9 cellular contexts compared by ENCODE assay signal in the genomic region with DNA sequence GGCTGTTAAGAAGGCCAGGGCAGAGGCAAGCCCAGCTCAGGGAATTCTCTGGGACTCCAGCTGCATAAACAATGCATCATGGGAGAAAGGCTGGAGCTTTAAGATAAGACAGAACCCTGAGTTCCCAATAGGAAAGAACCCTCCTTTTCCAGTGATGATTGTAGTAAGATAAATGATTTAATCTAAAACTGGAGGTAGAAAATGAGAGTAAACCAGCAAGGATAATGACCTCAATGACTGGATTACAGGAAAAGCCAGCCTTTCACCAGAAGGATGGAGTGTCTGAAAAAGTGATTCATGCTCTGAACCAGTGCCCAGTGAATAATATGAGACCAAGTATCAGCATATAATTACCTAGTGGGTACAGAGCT. TPM values are rescaled to one million over a fixed set of nuclear protein-coding genes. Genes with fewer than 3 reads are reported as not detected.
A peak's percentile ranks its signal among the peaks of the same experiment; 100 is the strongest.
DNase-seq lines count a peak whose midpoint lies in the region; ATAC-seq and TF ChIP-seq lines count a peak whose summit lies in the region.
"Had no signal": no experiment of that assay in that cellular context is flagged by ENCODE, and none has a peak within 500 bp of the region (broad histone marks: within the 10 kb centered on the region; RNA-seq: fewer than 3 reads in every experiment).

No MANE protein-coding gene starts in this region.

- peak overlapping the region in 2 of 3 donors; percentile 17 to 20 for H3K27ac Mint-ChIP-seq in CD4-positive, CD25-positive, alpha-beta regulatory T cell

- TF ChIP-seq CTCF in RWPE1 (conservative IDR thresholded peaks at IDR 0.05; ENCODE audit: low read depth) (no peak), fibroblast of lung (conservative IDR thresholded peaks at IDR 0.05 in 1 of 2, IDR thresholded peaks at IDR 0.05 in 1 of 2; ENCODE audit: low read depth in 1 of 2, low read length in 2 of 2) (no peak), omental fat pad (IDR thresholded peaks at IDR 0.05) (no peak)

- H3K27me3 Mint-ChIP-seq in CD4-positive, CD25-positive, alpha-beta regulatory T cell, result no peaks in the 10 kb centered on the region

- H4K20me1 ChIP-seq in fibroblast of lung (ENCODE audit: control insufficient read depth, extremely low read depth, insufficient read depth, low read length), result no peaks in the 10 kb centered on the region

- H3K4me1 Mint-ChIP-seq in CD4-positive, CD25-positive, alpha-beta regulatory T cell, result peaks cover 22 to 39% (median 28%) of the 10 kb centered on the region in 4 donors

- H3K4me2 ChIP-seq in fibroblast of lung (ENCODE audit: extremely low read depth, insufficient read depth, low read length), result peak overlapping the region; percentile 30

- no peaks in the 10 kb centered on the region for H3K9me3 ChIP-seq in CD4-positive, CD25-positive, alpha-beta regulatory T cell (ENCODE audit: control insufficient read depth in 2 of 2, low read length in 2 of 2)
- H3K9me3 ChIP-seq in fibroblast of lung (ENCODE audit: control insufficient read depth, insufficient read depth, low read depth, low read length), result no peaks in the 10 kb centered on the region

- H3K27me3 ChIP-seq in CD4-positive, CD25-positive, alpha-beta regulatory T cell (ENCODE audit: control insufficient read depth, insufficient read depth, low read length), result no peaks in the 10 kb centered on the region
- H3K27me3 ChIP-seq in fibroblast of lung (ENCODE audit: control insufficient read depth, insufficient read depth, low read length), result no peaks in the 10 kb centered on the region

- POLR2A ChIA-PET in RWPE1 (lab: Yijun Ruan, JAX; ENCODE audit: low non-redundant PET), result no interaction called here

- no peaks in the 10 kb centered on the region for H3K79me2 ChIP-seq in fibroblast of lung (ENCODE audit: control insufficient read depth, insufficient read depth, low read length)

- no peak for ATAC-seq in CD4-positive, CD25-positive, alpha-beta regulatory T cell (ENCODE audit: low read depth in 2 of 2)
- ATAC-seq in omental fat pad (ENCODE audit: low FRiP score) (peak; percentile 93), GM19324 (IDR thresholded peaks at IDR 0.05; ENCODE audit: low FRiP score, unreplicated experiment) (no peak), HG03280 (IDR thresholded peaks at IDR 0.05; ENCODE audit: unreplicated experiment) (no peak)

- DNase-seq in CD4-positive, CD25-positive, alpha-beta regulatory T cell, result no peak
- peak; percentile 32 for DNase-seq in RWPE1 (ENCODE audit: low spot score)
- peak; percentile 68 to 94 for DNase-seq in fibroblast of lung (ENCODE audit: low read depth in 2 of 2)
- no peak for DNase-seq in omental fat pad (ENCODE audit: low spot score)
- DNase-seq in LoVo (ENCODE audit: low spot score), result no peak
- DNase-seq in T-helper 9 cell, result no peak
- DNase-seq: NCI-H2029 treated with DMSO at 0.1 percent for 48 hours had no signal

- H3K4me3 ChIP-seq in CD4-positive, CD25-positive, alpha-beta regulatory T cell (ENCODE audit: low read depth, low read length), result no peak overlapping the region
- no peak overlapping the region for H3K4me3 ChIP-seq in fibroblast of lung (replicated peaks in 1 of 4; ENCODE audit: control extremely low read depth in 1 of 4, insufficient read depth in 1 of 4, low read depth in 3 of 4, low read length in 4 of 4)

- H3K9me3 Mint-ChIP-seq in CD4-positive, CD25-positive, alpha-beta regulatory T cell, result peaks cover 0 to 2% (median 0%) of the 10 kb centered on the region in 7 donors

- H3K36me3 Mint-ChIP-seq in CD4-positive, CD25-positive, alpha-beta regulatory T cell, result peaks cover 47% of the 10 kb centered on the region

- H3K4me1 ChIP-seq in CD4-positive, CD25-positive, alpha-beta regulatory T cell (ENCODE audit: control insufficient read depth, insufficient read depth, low read length, poor library complexity, severe bottlenecking), result peaks cover 9% of the 10 kb centered on the region
- peaks cover 25% of the 10 kb centered on the region for H3K4me1 ChIP-seq in fibroblast of lung (ENCODE audit: control insufficient read depth, extremely low read depth, insufficient read depth, low read length)

- H2AFZ ChIP-seq in fibroblast of lung (ENCODE audit: low read length), result no peak overlapping the region

- H3K4me3 Mint-ChIP-seq in CD4-positive, CD25-positive, alpha-beta regulatory T cell, result no peak overlapping the region

- peaks cover 7% of the 10 kb centered on the region for H3K36me3 ChIP-seq in CD4-positive, CD25-positive, alpha-beta regulatory T cell (ENCODE audit: control insufficient read depth, insufficient read depth, low read length)
- no peaks in the 10 kb centered on the region for H3K36me3 ChIP-seq in fibroblast of lung (ENCODE audit: control insufficient read depth, insufficient read depth, low read length)

- no peak overlapping the region for H3K9ac ChIP-seq in fibroblast of lung (ENCODE audit: insufficient read depth, low read length)

- CTCF ChIA-PET in RWPE1 (lab: Yijun Ruan, JAX), result no interaction called here

- no peak overlapping the region for H3K27ac ChIP-seq in CD4-positive, CD25-positive, alpha-beta regulatory T cell (ENCODE audit: insufficient read depth, low read length, poor library complexity, severe bottlenecking)
- H3K27ac ChIP-seq in RWPE1 (peak overlapping the region; percentile 50; the same call in 1 of the 2 replicates), fibroblast of lung (ENCODE audit: insufficient read depth, low read length) (peak overlapping the region; percentile 56)

RNA-seq across cellular contexts. Expression of gene ITPR2, which starts 45.9 kb away (rescaled TPM):
- total RNA-seq in CD4-positive, CD25-positive, alpha-beta regulatory T cell, result 54.1 TPM
- polyA plus RNA-seq in CD4-positive, CD25-positive, alpha-beta regulatory T cell, result 10 to 100 TPM in 3 of 4 donors, 1 to 10 TPM in 1; 9.9 to 15.8 (median 11.3) TPM
- total RNA-seq in fibroblast of lung, result 13.6 and 24.6 TPM in 2 replicates
- polyA plus RNA-seq in fibroblast of lung, result 3.6 and 5.1 TPM in 2 replicates
- 2.9 and 3.4 TPM in 2 replicates for polyA plus RNA-seq in fibroblast of lung (2012)
- 5.1 and 5.7 TPM in 2 replicates for polyA minus RNA-seq in fibroblast of lung (ENCODE audit: low replicate concordance)
- 10 to 100 TPM; 39.0 to 62.9 (median 47.4) TPM for total RNA-seq in omental fat pad

Comparison
In these comparisons a context has a peak if more than half of its experiments do, and no peak if none do; other contexts are left out.
1. DNase-seq: peak in RWPE1 (single experiment) and fibroblast of lung (2 of 2); none in CD4-positive, CD25-positive, alpha-beta regulatory T cell (0 of 3), omental fat pad (single experiment), LoVo (single experiment) and T-helper 9 cell (single experiment).